In genomic region chr17:49566668-49567071, GRCh38 we compare ENCODE assay signal across 14 cellular contexts. TPM values are rescaled to one million over a fixed set of nuclear protein-coding genes. Genes with fewer than 3 reads are reported as not detected.
DNase-seq lines count a peak whose midpoint lies in the region; ATAC-seq and TF ChIP-seq lines count a peak whose summit lies in the region.
"Had no signal": no experiment of that assay in that cellular context is flagged by ENCODE, and none has a peak within 500 bp of the region (broad histone marks: within the 10 kb centered on the region; RNA-seq: fewer than 3 reads in every experiment).

No MANE protein-coding gene starts in this region.

- H3K9me3 ChIP-seq in heart right ventricle (peaks cover 0 to 2% (median 0%) of the 10 kb centered on the region in 11 donors), aorta (ENCODE audit: control insufficient read depth, low read length) (no peaks in the 10 kb centered on the region)

- no peaks in the 10 kb centered on the region for H3K36me3 ChIP-seq in heart right ventricle
- H3K36me3 ChIP-seq in aorta (ENCODE audit: control insufficient read depth in 1 of 2, insufficient read depth in 2 of 2, low read length in 1 of 2) = no peaks in the 10 kb centered on the region

- WGBS in heart right ventricle, 2 donors = 66 to 72% methylated on average over 5 of the region's 5 CpGs
- 31 to 35% methylated on average over 5 of the region's 5 CpGs for WGBS in aorta, 2 donors

- peaks cover 0 to 42% (median 34%) of the 10 kb centered on the region in 9 donors for H3K4me1 ChIP-seq in heart right ventricle
- H3K4me1 ChIP-seq in aorta (ENCODE audit: control insufficient read depth in 1 of 2, insufficient read depth in 2 of 2, low read length in 2 of 2) = peaks cover 0 to 5% of the 10 kb centered on the region in 2 donors

- no peak for TF ChIP-seq CTCF in heart right ventricle (IDR thresholded peaks at IDR 0.05)

- H3K27ac ChIP-seq in heart right ventricle (peak overlapping the region in 9 of 10 donors; percentile 44 to 89 (median 71)), aorta (ENCODE audit: low read depth in 1 of 2, low read length in 2 of 2) (peak overlapping the region in 1 of 2 donors; percentile 90)

- peaks cover 0 to 14% (median 0%) of the 10 kb centered on the region in 7 donors for H3K27me3 ChIP-seq in heart right ventricle
- H3K27me3 ChIP-seq in aorta (ENCODE audit: control insufficient read depth in 1 of 2, insufficient read depth in 2 of 2, low read length in 1 of 2) = no peaks in the 10 kb centered on the region

- DNase-seq in cardiac septum (ENCODE audit: low spot score) = peak; percentile 24
- DNase-seq in Right ventricle myocardium superior = no peak
- no peak for DNase-seq in heart right ventricle
- no peak for DNase-seq in sciatic nerve (ENCODE audit: low spot score)
- DNase-seq in aorta = peak; percentile 22 to 50
- DNase-seq in NCI-H2227 (lab: John Stamatoyannopoulos, UW; ENCODE audit: unreplicated experiment) = no peak
- DNase-seq: ACHN; activated CD8-positive, alpha-beta memory T cell treated with anti-CD3 and anti-CD28 coated beads for 24 hours; activated effector memory CD4-positive, alpha-beta T cell treated with Interleukin-2 at 50 U/mL for 16 hours; effector CD4-positive, alpha-beta T cell; GDM1; mesenchymal stem cell had no signal

- H3K4me3 ChIP-seq in heart right ventricle (no peak overlapping the region), aorta (ENCODE audit: low read length in 2 of 2) (no peak overlapping the region)

- ATAC-seq in Right ventricle myocardium superior (ENCODE audit: poor library complexity) = no peak
- no peak for ATAC-seq in heart right ventricle
- peak; percentile 1 for ATAC-seq in sciatic nerve
- ATAC-seq in aorta (ENCODE audit: low FRiP score) = no peak
- no peak for ATAC-seq in GM19324 (IDR thresholded peaks at IDR 0.05; ENCODE audit: low FRiP score, unreplicated experiment)
- ATAC-seq in HG02623 (IDR thresholded peaks at IDR 0.05; ENCODE audit: unreplicated experiment) = no peak

- intact Hi-C loops in cardiac septum (cut with DNase I) = loop anchor here (1.0 to 5.0 kb wide), 2 partner anchors 129 to 216 kb away; no protein-coding TSS in a partner anchor
- intact Hi-C loops in Right ventricle myocardium superior (cut with DNase I) = no loop called here
- intact Hi-C loops in heart right ventricle (cut with DNase I) = loop anchor here (1.0 to 10.0 kb wide), 9 partner anchors 211 to 518 kb away; partner anchors contain the start of genes DLX3 (in 7 of the 10) and KAT7 (in 1 of the 10)
- intact Hi-C loops in sciatic nerve (cut with DNase I) = no loop called here
- intact Hi-C loops in aorta (cut with DNase I) = loop anchor here (5.0 to 10.0 kb wide), 4 partner anchors 221 to 518 kb away; partner anchors contain the start of genes KAT7 (in 2 of the 2) and DLX3 (in 1 of the 2)

RNA-seq across cellular contexts. Expression of gene NXPH3, which starts 9.0 kb away (rescaled TPM):
- 4.4 TPM for total RNA-seq in cardiac septum
- 3.7 TPM for total RNA-seq in Right ventricle myocardium superior
- 1 to 10 TPM; 2.2 to 4.4 (median 3.2) TPM for total RNA-seq in heart right ventricle
- polyA plus RNA-seq in heart right ventricle = 1 to 10 TPM; 2.3 to 5.9 TPM
- total RNA-seq in sciatic nerve = 17.0 TPM
- total RNA-seq in aorta = 10 to 100 TPM; 72.0 to 87.5 TPM
- 10 to 100 TPM; 40.4 to 59.1 TPM for polyA plus RNA-seq in aorta

Comparison
In these comparisons a context has a peak if more than half of its experiments do, and no peak if none do; other contexts are left out.
1. DNase-seq: peak in cardiac septum (single experiment) and aorta (2 of 2); none in Right ventricle myocardium superior (single experiment), heart right ventricle (0 of 2), sciatic nerve (single experiment) and NCI-H2227 (single experiment).
2. intact Hi-C loops: an anchor here in cardiac septum (1.0 to 5.0 kb wide), heart right ventricle (1.0 to 10.0 kb wide) and aorta (5.0 to 10.0 kb wide); none called in Right ventricle myocardium superior and sciatic nerve.